ENCODE assay signal across 8 cellular contexts in genomic region chr1:10796029-10796944, GRCh38. TPM values are rescaled to one million over a fixed set of nuclear protein-coding genes. Genes with fewer than 3 reads are reported as not detected.
DNase-seq lines count a peak whose midpoint lies in the region; ATAC-seq and TF ChIP-seq lines count a peak whose summit lies in the region.

A gene with protein sequence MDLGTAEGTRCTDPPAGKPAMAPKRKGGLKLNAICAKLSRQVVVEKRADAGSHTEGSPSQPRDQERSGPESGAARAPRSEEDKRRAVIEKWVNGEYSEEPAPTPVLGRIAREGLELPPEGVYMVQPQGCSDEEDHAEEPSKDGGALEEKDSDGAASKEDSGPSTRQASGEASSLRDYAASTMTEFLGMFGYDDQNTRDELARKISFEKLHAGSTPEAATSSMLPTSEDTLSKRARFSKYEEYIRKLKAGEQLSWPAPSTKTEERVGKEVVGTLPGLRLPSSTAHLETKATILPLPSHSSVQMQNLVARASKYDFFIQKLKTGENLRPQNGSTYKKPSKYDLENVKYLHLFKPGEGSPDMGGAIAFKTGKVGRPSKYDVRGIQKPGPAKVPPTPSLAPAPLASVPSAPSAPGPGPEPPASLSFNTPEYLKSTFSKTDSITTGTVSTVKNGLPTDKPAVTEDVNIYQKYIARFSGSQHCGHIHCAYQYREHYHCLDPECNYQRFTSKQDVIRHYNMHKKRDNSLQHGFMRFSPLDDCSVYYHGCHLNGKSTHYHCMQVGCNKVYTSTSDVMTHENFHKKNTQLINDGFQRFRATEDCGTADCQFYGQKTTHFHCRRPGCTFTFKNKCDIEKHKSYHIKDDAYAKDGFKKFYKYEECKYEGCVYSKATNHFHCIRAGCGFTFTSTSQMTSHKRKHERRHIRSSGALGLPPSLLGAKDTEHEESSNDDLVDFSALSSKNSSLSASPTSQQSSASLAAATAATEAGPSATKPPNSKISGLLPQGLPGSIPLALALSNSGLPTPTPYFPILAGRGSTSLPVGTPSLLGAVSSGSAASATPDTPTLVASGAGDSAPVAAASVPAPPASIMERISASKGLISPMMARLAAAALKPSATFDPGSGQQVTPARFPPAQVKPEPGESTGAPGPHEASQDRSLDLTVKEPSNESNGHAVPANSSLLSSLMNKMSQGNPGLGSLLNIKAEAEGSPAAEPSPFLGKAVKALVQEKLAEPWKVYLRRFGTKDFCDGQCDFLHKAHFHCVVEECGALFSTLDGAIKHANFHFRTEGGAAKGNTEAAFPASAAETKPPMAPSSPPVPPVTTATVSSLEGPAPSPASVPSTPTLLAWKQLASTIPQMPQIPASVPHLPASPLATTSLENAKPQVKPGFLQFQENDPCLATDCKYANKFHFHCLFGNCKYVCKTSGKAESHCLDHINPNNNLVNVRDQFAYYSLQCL (N-terminal part only) (minus strand): TSS chr1:10796646. CDS start chr1:10693889, 102,757 bp downstream.

- WGBS in ovary, 3 donors = 1% methylated on average over 41 to 88 of the region's 88 CpGs

- intact Hi-C loops in activated CD4-positive, alpha-beta memory T cell treated with anti-CD3 and anti-CD28 coated beads for 36 hours (cut with micrococcal nuclease) = loop anchor here (2.0 kb wide), 1 partner anchor 103 kb away; no protein-coding TSS in a partner anchor
- intact Hi-C loops in left cardiac atrium (cut with DNase I) = loop anchor here (5.0 to 10.0 kb wide), 6 partner anchors 61 to 261 kb away; no protein-coding TSS in a partner anchor
- intact Hi-C loops in ovary (cut with DNase I) = no loop called here

- no peak within 1 kb of the TSS for H3K27ac Mint-ChIP-seq in activated CD4-positive, alpha-beta memory T cell treated with anti-CD3 and anti-CD28 coated beads, Interleukin-2, amount 10 ng/mL, durations not matched to agents 7 days and 5 days
- H3K27ac Mint-ChIP-seq in activated CD4-positive, alpha-beta memory T cell treated with anti-CD3 and anti-CD28 coated beads for 36 hours = no peak within 1 kb of the TSS
- no peak within 1 kb of the TSS for H3K27ac Mint-ChIP-seq in CD8-positive, alpha-beta memory T cell

- H3K27me3 ChIP-seq in ovary = no peaks in the 10 kb centered on the region
- peaks cover 11% of the 10 kb centered on the region for H3K27me3 ChIP-seq in CD8-positive, alpha-beta memory T cell (ENCODE audit: insufficient read depth, low read length, poor library complexity, severe bottlenecking)

- H3K36me3 ChIP-seq in ovary = no peaks in the 10 kb centered on the region
- no peaks in the 10 kb centered on the region for H3K36me3 ChIP-seq in CD8-positive, alpha-beta memory T cell (ENCODE audit: insufficient read depth, low read length)

- peak within 1 kb of the TSS; percentile 61 for H3K4me3 ChIP-seq in ovary
- no peak within 1 kb of the TSS for H3K4me3 ChIP-seq in CD8-positive, alpha-beta memory T cell (ENCODE audit: low read length)

- H3K4me1 Mint-ChIP-seq in activated CD4-positive, alpha-beta memory T cell treated with anti-CD3 and anti-CD28 coated beads, Interleukin-2, amount 10 ng/mL, durations not matched to agents 7 days and 5 days = peaks cover 12% of the 10 kb centered on the region
- H3K4me1 Mint-ChIP-seq in activated CD4-positive, alpha-beta memory T cell treated with anti-CD3 and anti-CD28 coated beads for 36 hours (ENCODE audit: low read depth) = peaks cover 13% of the 10 kb centered on the region
- peaks cover 11 to 17% (median 17%) of the 10 kb centered on the region in 3 donors for H3K4me1 Mint-ChIP-seq in CD8-positive, alpha-beta memory T cell

- no peak for TF ChIP-seq CTCF in ovary (IDR thresholded peaks at IDR 0.05)

- no peaks in the 10 kb centered on the region for H3K9me3 Mint-ChIP-seq in activated CD4-positive, alpha-beta memory T cell treated with anti-CD3 and anti-CD28 coated beads, Interleukin-2, amount 10 ng/mL, durations not matched to agents 7 days and 5 days
- no peaks in the 10 kb centered on the region for H3K9me3 Mint-ChIP-seq in activated CD4-positive, alpha-beta memory T cell treated with anti-CD3 and anti-CD28 coated beads for 36 hours
- H3K9me3 Mint-ChIP-seq in CD8-positive, alpha-beta memory T cell = no peaks in the 10 kb centered on the region

- no peak for TF ChIP-seq POLR2A in ovary (IDR thresholded peaks at IDR 0.05)

- H3K4me1 ChIP-seq in ovary (ENCODE audit: insufficient read depth) = peaks cover 10% of the 10 kb centered on the region
- no peaks in the 10 kb centered on the region for H3K4me1 ChIP-seq in CD8-positive, alpha-beta memory T cell (ENCODE audit: insufficient read depth, low read length)

- DNase-seq in activated CD4-positive, alpha-beta memory T cell treated with anti-CD3 and anti-CD28 coated beads, Interleukin-2, amount 10 ng/mL, durations not matched to agents 7 days and 5 days = no peak
- no peak for DNase-seq in activated CD4-positive, alpha-beta memory T cell treated with anti-CD3 and anti-CD28 coated beads for 36 hours
- DNase-seq in NCI-H2196 treated with DMSO at 0.1 percent for 48 hours (lab: John Stamatoyannopoulos, UW; ENCODE audit: unreplicated experiment) = peak; percentile 83
- peak in 52 of 56 donors; percentile 13 to 82 (median 48) for DNase-seq in amygdala (lab: John Stamatoyannopoulos, UW)
- DNase-seq in left cardiac atrium = peak; percentile 80
- peak; percentile 41 to 84 (median 68) for DNase-seq in ovary
- DNase-seq in CD8-positive, alpha-beta memory T cell = no peak

- H3K27ac ChIP-seq in ovary = no peak within 1 kb of the TSS
- no peak within 1 kb of the TSS for H3K27ac ChIP-seq in CD8-positive, alpha-beta memory T cell (ENCODE audit: low read depth, low read length)

- H3K4me3 Mint-ChIP-seq in activated CD4-positive, alpha-beta memory T cell treated with anti-CD3 and anti-CD28 coated beads, Interleukin-2, amount 10 ng/mL, durations not matched to agents 7 days and 5 days = peak within 1 kb of the TSS; percentile 44
- H3K4me3 Mint-ChIP-seq in activated CD4-positive, alpha-beta memory T cell treated with anti-CD3 and anti-CD28 coated beads for 36 hours = no peak within 1 kb of the TSS
- peak within 1 kb of the TSS in 1 of 7 donors; percentile 21 for H3K4me3 Mint-ChIP-seq in CD8-positive, alpha-beta memory T cell

- no peak for TF ChIP-seq EP300 in ovary (IDR thresholded peaks at IDR 0.05)

- POLR2A ChIA-PET in activated CD4-positive, alpha-beta memory T cell treated with anti-CD3 and anti-CD28 coated beads, Interleukin-2, amount 10 ng/mL, durations not matched to agents 7 days and 5 days (lab: Charles Lee) = no interaction called here
- POLR2A ChIA-PET in activated CD4-positive, alpha-beta memory T cell treated with anti-CD3 and anti-CD28 coated beads for 36 hours (lab: Charles Lee) = no interaction called here
- POLR2A ChIA-PET in CD8-positive, alpha-beta memory T cell (lab: Charles Lee) = no interaction called here

- no peaks in the 10 kb centered on the region for H3K9me3 ChIP-seq in ovary
- no peaks in the 10 kb centered on the region for H3K9me3 ChIP-seq in CD8-positive, alpha-beta memory T cell (ENCODE audit: low read length)

- peaks cover 68% of the 10 kb centered on the region for H3K27me3 Mint-ChIP-seq in activated CD4-positive, alpha-beta memory T cell treated with anti-CD3 and anti-CD28 coated beads, Interleukin-2, amount 10 ng/mL, durations not matched to agents 7 days and 5 days
- H3K27me3 Mint-ChIP-seq in activated CD4-positive, alpha-beta memory T cell treated with anti-CD3 and anti-CD28 coated beads for 36 hours = peaks cover 46% of the 10 kb centered on the region
- H3K27me3 Mint-ChIP-seq in CD8-positive, alpha-beta memory T cell = peaks cover 50 to 63% of the 10 kb centered on the region in 2 donors

- CTCF ChIA-PET in activated CD4-positive, alpha-beta memory T cell treated with anti-CD3 and anti-CD28 coated beads, Interleukin-2, amount 10 ng/mL, durations not matched to agents 7 days and 5 days (lab: Charles Lee) = no interaction called here
- CTCF ChIA-PET in activated CD4-positive, alpha-beta memory T cell treated with anti-CD3 and anti-CD28 coated beads for 36 hours (lab: Charles Lee) = no interaction called here
- CTCF ChIA-PET in CD8-positive, alpha-beta memory T cell (lab: Charles Lee) = no interaction called here

- no peaks in the 10 kb centered on the region for H3K36me3 Mint-ChIP-seq in activated CD4-positive, alpha-beta memory T cell treated with anti-CD3 and anti-CD28 coated beads, Interleukin-2, amount 10 ng/mL, durations not matched to agents 7 days and 5 days (ENCODE audit: low read depth)
- no peaks in the 10 kb centered on the region for H3K36me3 Mint-ChIP-seq in activated CD4-positive, alpha-beta memory T cell treated with anti-CD3 and anti-CD28 coated beads for 36 hours
- H3K36me3 Mint-ChIP-seq in CD8-positive, alpha-beta memory T cell = no peaks in the 10 kb centered on the region

- peak; percentile 74 to 79 for ATAC-seq in left cardiac atrium
- no peak for ATAC-seq in GM18870 (IDR thresholded peaks at IDR 0.05; ENCODE audit: unreplicated experiment)

RNA-seq across cellular contexts. Expression of the gene that starts here (rescaled TPM):
- 1 to 10 TPM; 8.1 to 9.0 TPM for total RNA-seq in activated CD4-positive, alpha-beta memory T cell treated with anti-CD3 and anti-CD28 coated beads, Interleukin-2, amount 10 ng/mL, durations not matched to agents 7 days and 5 days
- total RNA-seq in activated CD4-positive, alpha-beta memory T cell treated with anti-CD3 and anti-CD28 coated beads for 36 hours = 1 to 10 TPM; 5.5 to 6.3 TPM
- total RNA-seq in left cardiac atrium = 10 to 100 TPM; 37.6 to 68.2 TPM
- total RNA-seq in ovary = 10 to 100 TPM in 3 of 7 donors, 1 to 10 TPM in 4; 2.4 to 15.7 (median 4.5) TPM
- polyA plus RNA-seq in ovary = 1 to 10 TPM; 2.4 to 2.8 TPM
- 10 to 100 TPM in 1 of 2 experiments, 1 to 10 TPM in 1; 9.9 to 10.5 TPM for total RNA-seq in CD8-positive, alpha-beta memory T cell
- polyA plus RNA-seq in CD8-positive, alpha-beta memory T cell = 2.2 TPM

Comparison
In these comparisons a context has a peak if more than half of its experiments do, and no peak if none do; other contexts are left out.
1. DNase-seq: peak in NCI-H2196 treated with DMSO at 0.1 percent for 48 hours (single experiment), amygdala (52 of 56), left cardiac atrium (single experiment) and ovary (5 of 5); none in activated CD4-positive, alpha-beta memory T cell treated with anti-CD3 and anti-CD28 coated beads, Interleukin-2, amount 10 ng/mL, durations not matched to agents 7 days and 5 days (single experiment), activated CD4-positive, alpha-beta memory T cell treated with anti-CD3 and anti-CD28 coated beads for 36 hours (single experiment) and CD8-positive, alpha-beta memory T cell (0 of 5).
2. intact Hi-C loops: an anchor here in activated CD4-positive, alpha-beta memory T cell treated with anti-CD3 and anti-CD28 coated beads for 36 hours (2.0 kb wide) and left cardiac atrium (5.0 to 10.0 kb wide); none called in ovary.